ENCODE assay signal across 17 cellular contexts in genomic region chr1:212529211-212529731, GRCh38.
DNase-seq lines count a peak whose midpoint lies in the region; ATAC-seq and TF ChIP-seq lines count a peak whose summit lies in the region.
"Had no signal": no experiment of that assay in that cellular context is flagged by ENCODE, and none has a peak within 500 bp of the region (broad histone marks: within the 10 kb centered on the region; RNA-seq: fewer than 3 reads in every experiment).

No MANE protein-coding gene starts in this region.

- peak; percentile 85 for DNase-seq in AG09309 (ENCODE audit: low read depth)
- DNase-seq in HT1080 (ENCODE audit: low read depth), result peak; percentile 46
- DNase-seq in T1000 (lab: John Stamatoyannopoulos, UW), result peak; percentile 69
- peak; percentile 16 for DNase-seq in fibroblast of villous mesenchyme (ENCODE audit: low read depth)
- no peak for DNase-seq in left ventricle myocardium inferior
- DNase-seq in activated CD4-positive, alpha-beta T cell treated with anti-CD3 and anti-CD28 coated beads, Interleukin-2, amount 50 U/mL, for 1 hour, result no peak
- no peak for DNase-seq in heart right ventricle
- DNase-seq in stimulated activated CD4-positive, alpha-beta T cell treated with anti-CD3 and anti-CD28 coated beads, Interleukin-4, amount 100 ng/mL, for 24 hours, result no peak
- DNase-seq: activated CD4-positive, alpha-beta memory T cell treated with anti-CD3 and anti-CD28 coated beads for 36 hours; DND-41; effector memory CD4-positive, alpha-beta T cell; left colon; naive thymus-derived CD4-positive, alpha-beta T cell; stimulated activated CD4-positive, alpha-beta T cell treated with anti-CD3 and anti-CD28 coated beads, Interleukin-4, amount 100 ng/mL, for 1 hour; uterus had no signal

- ATAC-seq in heart right ventricle, result no peak
- ATAC-seq: activated T-helper 17 cell treated with anti-CD3 and anti-CD28 coated beads, Interleukin-2, amount 50 U/mL, for 72 hours; left colon; naive thymus-derived CD4-positive, alpha-beta T cell; stimulated activated memory B cell treated with anti-CD40 and anti-IgM and Interleukin-4, amounts not matched to agents 10 μg/mL and 1 μg/mL and 100 μg/mL, for 72 hours had no signal

- no peak overlapping the region for H3K27ac ChIP-seq in left ventricle myocardium inferior (replicated peaks)
- H3K27ac ChIP-seq in heart right ventricle, result no peak overlapping the region
- H3K27ac ChIP-seq: uterus had no signal

- no peaks in the 10 kb centered on the region for H3K36me3 ChIP-seq in left ventricle myocardium inferior
- no peaks in the 10 kb centered on the region for H3K36me3 ChIP-seq in heart right ventricle
- H3K36me3 ChIP-seq: uterus had no signal

- intact Hi-C loops in left ventricle myocardium inferior (cut with micrococcal nuclease), result no loop called here
- intact Hi-C loops in heart right ventricle (cut with DNase I), result no loop called here

- 75 to 84% methylated on average over 6 of the region's 6 CpGs for WGBS in heart right ventricle, 2 donors

- no peak for TF ChIP-seq CTCF in AG09309 (IDR thresholded peaks at IDR 0.05; ENCODE audit: control insufficient read depth, insufficient read depth, low read depth, low read length, missing control alignments)
- no peak for TF ChIP-seq CTCF in fibroblast of villous mesenchyme (IDR thresholded peaks at IDR 0.05; ENCODE audit: insufficient read depth, low read depth, low read length)
- no peak for TF ChIP-seq CTCF in left ventricle myocardium inferior (IDR thresholded peaks at IDR 0.05; ENCODE audit: borderline replicate concordance)
- TF ChIP-seq CTCF in heart right ventricle (IDR thresholded peaks at IDR 0.05), result no peak

- H3K4me1 ChIP-seq in left ventricle myocardium inferior (peaks cover 19% of the 10 kb centered on the region), heart right ventricle (peaks cover 0 to 17% (median 0%) of the 10 kb centered on the region in 9 donors)
- H3K4me1 ChIP-seq: uterus had no signal

- H3K27me3 ChIP-seq in left ventricle myocardium inferior (ENCODE audit: low read depth) (no peaks in the 10 kb centered on the region), heart right ventricle (no peaks in the 10 kb centered on the region)
- H3K27me3 ChIP-seq: uterus had no signal

- H3K9me3 ChIP-seq in left ventricle myocardium inferior (replicated peaks), result no peaks in the 10 kb centered on the region
- no peaks in the 10 kb centered on the region for H3K9me3 ChIP-seq in heart right ventricle
- H3K9me3 ChIP-seq: uterus had no signal

- H3K4me3 ChIP-seq in AG09309 (ENCODE audit: control insufficient read depth, low read depth, low read length) (no peak overlapping the region), fibroblast of villous mesenchyme (ENCODE audit: low read depth, low read length) (no peak overlapping the region), left ventricle myocardium inferior (no peak overlapping the region), heart right ventricle (no peak overlapping the region)
- H3K4me3 ChIP-seq: uterus had no signal

Comparison
In these comparisons a context has a peak if more than half of its experiments do, and no peak if none do; other contexts are left out.
1. DNase-seq: peak in AG09309 (single experiment), HT1080 (single experiment), T1000 (single experiment) and fibroblast of villous mesenchyme (single experiment); none in left ventricle myocardium inferior (single experiment), activated CD4-positive, alpha-beta T cell treated with anti-CD3 and anti-CD28 coated beads, Interleukin-2, amount 50 U/mL, for 1 hour (single experiment), heart right ventricle (0 of 2) and stimulated activated CD4-positive, alpha-beta T cell treated with anti-CD3 and anti-CD28 coated beads, Interleukin-4, amount 100 ng/mL, for 24 hours (single experiment).